In the genomic region with DNA sequence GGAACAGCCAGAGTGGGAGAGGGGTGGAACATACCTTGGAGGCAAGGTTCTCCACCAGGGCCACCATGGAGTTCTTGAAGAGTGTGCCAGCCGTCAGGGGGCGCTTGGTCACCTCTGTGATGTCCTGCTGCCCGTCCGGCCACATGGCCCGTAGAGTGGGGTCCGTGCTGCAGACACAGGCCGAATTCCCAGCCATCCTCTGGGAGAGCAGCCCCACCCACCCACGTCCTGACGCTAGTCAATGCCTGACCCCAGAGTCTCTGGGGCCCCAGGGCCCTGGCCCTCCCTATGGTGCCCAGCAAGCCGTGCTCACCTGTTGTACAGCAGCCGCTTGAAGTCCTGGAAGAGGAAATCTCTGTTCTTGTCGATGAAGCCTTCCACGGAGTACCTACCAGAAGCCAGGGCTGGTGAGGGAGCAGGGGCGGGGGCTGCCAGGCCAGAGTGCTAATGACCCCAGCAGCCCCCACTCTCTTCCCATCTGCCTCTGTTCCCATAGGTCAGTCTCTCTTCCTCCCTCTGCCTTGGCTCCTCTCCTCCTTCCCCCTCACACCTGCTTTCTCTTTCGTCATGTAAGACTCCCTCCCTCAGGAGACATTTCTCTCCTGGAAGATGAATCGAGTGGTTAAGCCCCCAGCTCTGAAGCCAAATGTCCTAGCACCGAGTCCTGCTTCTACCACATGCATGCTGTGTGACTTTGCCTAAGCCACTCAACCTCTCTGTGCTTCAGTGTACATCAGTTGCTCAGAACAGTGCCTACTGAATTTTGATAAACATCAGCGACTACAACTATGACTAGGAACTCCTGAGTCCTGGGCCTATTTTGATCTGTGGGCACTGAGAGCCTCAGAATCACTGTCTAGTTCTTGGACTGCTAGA, we compare ENCODE assay signal across 9 cellular contexts. TPM values are rescaled to one million over a fixed set of nuclear protein-coding genes. Genes with fewer than 3 reads are reported as not detected.
DNase-seq lines count a peak whose midpoint lies in the region; ATAC-seq and TF ChIP-seq lines count a peak whose summit lies in the region.
"Had no signal": no experiment of that assay in that cellular context is flagged by ENCODE, and none has a peak within 500 bp of the region (broad histone marks: within the 10 kb centered on the region; RNA-seq: fewer than 3 reads in every experiment).

No MANE protein-coding gene starts in this region.

- H3K27me3 Mint-ChIP-seq in endothelial cell (ENCODE audit: unreplicated experiment): peaks cover 12% of the 10 kb centered on the region
- peaks cover 3% of the 10 kb centered on the region for H3K27me3 Mint-ChIP-seq in progenitor cell of endocrine pancreas

- H3K9me3 ChIP-seq in OCI-LY1 (ENCODE audit: low read length) (no peaks in the 10 kb centered on the region), gastroesophageal sphincter (no peaks in the 10 kb centered on the region)

- H3K36me3 ChIP-seq in OCI-LY1 (ENCODE audit: insufficient read depth, low read length): peaks cover under 1% of the 10 kb centered on the region; the same call in 1 of the 2 replicates
- no peaks in the 10 kb centered on the region for H3K36me3 ChIP-seq in gastroesophageal sphincter

- H3K4me1 Mint-ChIP-seq in endothelial cell (ENCODE audit: unreplicated experiment) (peaks cover 6% of the 10 kb centered on the region), progenitor cell of endocrine pancreas (ENCODE audit: low read depth) (peaks cover 6% of the 10 kb centered on the region)

- H3K4me3 ChIP-seq in OCI-LY1 (ENCODE audit: low read depth, low read length, poor library complexity, severe bottlenecking): no peak overlapping the region
- no peak overlapping the region for H3K4me3 ChIP-seq in gastroesophageal sphincter
- H3K4me3 ChIP-seq: SK-N-MC had no signal

- TF ChIP-seq CTCF in OCI-LY1 (IDR thresholded peaks at IDR 0.05; ENCODE audit: low read length) (peak; percentile 84), endothelial cell (IDR thresholded peaks at IDR 0.05; ENCODE audit: unreplicated experiment) (no peak), progenitor cell of endocrine pancreas (IDR thresholded peaks at IDR 0.05; ENCODE audit: unreplicated experiment) (peak; percentile 53), gastroesophageal sphincter (IDR thresholded peaks at IDR 0.05) (peak in 1 of 4 experiments; percentile 22)

- H3K27ac ChIP-seq in OCI-LY1 (ENCODE audit: low read depth, low read length, poor library complexity, severe bottlenecking) (no peak overlapping the region), gastroesophageal sphincter (no peak overlapping the region)
- H3K27ac ChIP-seq: SK-N-MC had no signal

- no peak overlapping the region; the same call in 1 of the 2 replicates for H3K9ac ChIP-seq in OCI-LY1 (ENCODE audit: low read length)

- H3K36me3 Mint-ChIP-seq in endothelial cell (ENCODE audit: low read depth, unreplicated experiment) (no peaks in the 10 kb centered on the region), progenitor cell of endocrine pancreas (ENCODE audit: insufficient read depth) (no peaks in the 10 kb centered on the region)

- H3K9me3 Mint-ChIP-seq in endothelial cell (ENCODE audit: unreplicated experiment) (no peaks in the 10 kb centered on the region), progenitor cell of endocrine pancreas (ENCODE audit: low read depth) (no peaks in the 10 kb centered on the region)

- H3K27ac Mint-ChIP-seq in endothelial cell (ENCODE audit: unreplicated experiment) (no peak overlapping the region), progenitor cell of endocrine pancreas (no peak overlapping the region)

- no peak overlapping the region for H3K4me3 Mint-ChIP-seq in endothelial cell (ENCODE audit: unreplicated experiment)
- no peak overlapping the region for H3K4me3 Mint-ChIP-seq in progenitor cell of endocrine pancreas (ENCODE audit: low read depth)

- TF ChIP-seq EP300 in gastroesophageal sphincter (IDR thresholded peaks at IDR 0.05): no peak

- WGBS in gastroesophageal sphincter (ENCODE audit: low coverage in 1 of 2), 2 donors: 70 to 75% methylated on average over 3 of the region's 18 CpGs

- H3K4me2 ChIP-seq in OCI-LY1 (ENCODE audit: low read length): peak overlapping the region; percentile 8

- peaks cover 22% of the 10 kb centered on the region for H3K4me1 ChIP-seq in OCI-LY1 (ENCODE audit: insufficient read depth, low read length, severe bottlenecking)
- H3K4me1 ChIP-seq in gastroesophageal sphincter: peaks cover 0 to 8% (median 4%) of the 10 kb centered on the region in 3 donors

- ATAC-seq in GM19324 (IDR thresholded peaks at IDR 0.05; ENCODE audit: low FRiP score, unreplicated experiment) (no peak), gastroesophageal sphincter (no peak)

- no peaks in the 10 kb centered on the region for H4K20me1 ChIP-seq in OCI-LY1 (ENCODE audit: insufficient read depth, low read length)

- H2AFZ ChIP-seq in OCI-LY1 (ENCODE audit: low read length): no peak overlapping the region

- DNase-seq in ELF-1 (ENCODE audit: low read depth, low spot score): peak; percentile 66
- DNase-seq in endothelial cell (ENCODE audit: low spot score): peak; percentile 61
- DNase-seq in progenitor cell of endocrine pancreas (ENCODE audit: low spot score, unreplicated experiment): no peak
- no peak for DNase-seq in putamen (ENCODE audit: low spot score)

- no peak for TF ChIP-seq POLR2A in gastroesophageal sphincter (IDR thresholded peaks at IDR 0.05)

- H3K27me3 ChIP-seq in OCI-LY1 (ENCODE audit: insufficient read depth, low read length) (no peaks in the 10 kb centered on the region), gastroesophageal sphincter (peaks cover 11% of the 10 kb centered on the region)

- H3F3A ChIP-seq in OCI-LY1 (ENCODE audit: insufficient read depth, low read length): no peaks in the 10 kb centered on the region

- H3K9me2 ChIP-seq in OCI-LY1 (ENCODE audit: low read depth, low read length): no peaks in the 10 kb centered on the region

- no peaks in the 10 kb centered on the region for H3K79me2 ChIP-seq in OCI-LY1 (ENCODE audit: insufficient read depth, low read length)

RNA-seq across cellular contexts. Expression of gene MYO1G, which starts 11.0 kb away (rescaled TPM):
- 0.13 TPM for total RNA-seq in endothelial cell (ENCODE audit: unreplicated experiment)
- 0.53 and 0.67 TPM in 2 replicates for total RNA-seq in progenitor cell of endocrine pancreas
- 1 to 10 TPM; 1.4 to 3.6 (median 2.0) TPM for total RNA-seq in gastroesophageal sphincter
- total RNA-seq: HT1080 had no signal

RNA-seq across cellular contexts. Expression of gene CCM2, which starts 32.2 kb away (rescaled TPM):
- total RNA-seq in endothelial cell (ENCODE audit: unreplicated experiment): 59.8 TPM
- total RNA-seq in progenitor cell of endocrine pancreas: 42.2 and 43.0 TPM in 2 replicates
- total RNA-seq in gastroesophageal sphincter: 10 to 100 TPM; 35.8 to 62.0 (median 51.9) TPM

Comparison
In these comparisons a context has a peak if more than half of its experiments do, and no peak if none do; other contexts are left out.
1. DNase-seq: peak in ELF-1 (single experiment) and endothelial cell (single experiment); none in progenitor cell of endocrine pancreas (single experiment) and putamen (single experiment).